ENCODE assay signal across 1 cellular context in the genomic region with DNA sequence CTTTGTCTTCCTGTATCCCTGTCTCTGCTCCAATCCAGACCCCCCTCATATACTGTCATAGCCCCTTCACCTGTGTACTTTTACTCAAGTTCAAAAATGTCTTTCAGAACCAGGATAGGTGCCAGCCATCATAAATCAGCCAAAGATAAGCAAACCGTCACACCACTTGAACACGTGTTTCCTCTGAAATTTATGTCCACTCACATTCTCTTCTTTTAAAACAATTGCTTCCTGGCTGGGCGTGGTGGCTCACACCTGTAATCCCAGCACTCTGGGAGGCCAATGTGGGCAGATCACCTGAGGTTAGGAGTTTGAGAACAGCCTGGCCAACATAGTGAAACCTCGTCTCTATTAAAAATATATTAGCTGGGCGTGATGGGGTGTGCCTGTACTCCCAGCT.
TF ChIP-seq lines count a peak whose summit lies in the region.

No MANE protein-coding gene starts in this region.

TF ChIP-seq in K562, 482 proteins besides CTCF, POLR2A, EP300 and RAD21 (continued from another document):
- TF ChIP-seq, protein P1, sequence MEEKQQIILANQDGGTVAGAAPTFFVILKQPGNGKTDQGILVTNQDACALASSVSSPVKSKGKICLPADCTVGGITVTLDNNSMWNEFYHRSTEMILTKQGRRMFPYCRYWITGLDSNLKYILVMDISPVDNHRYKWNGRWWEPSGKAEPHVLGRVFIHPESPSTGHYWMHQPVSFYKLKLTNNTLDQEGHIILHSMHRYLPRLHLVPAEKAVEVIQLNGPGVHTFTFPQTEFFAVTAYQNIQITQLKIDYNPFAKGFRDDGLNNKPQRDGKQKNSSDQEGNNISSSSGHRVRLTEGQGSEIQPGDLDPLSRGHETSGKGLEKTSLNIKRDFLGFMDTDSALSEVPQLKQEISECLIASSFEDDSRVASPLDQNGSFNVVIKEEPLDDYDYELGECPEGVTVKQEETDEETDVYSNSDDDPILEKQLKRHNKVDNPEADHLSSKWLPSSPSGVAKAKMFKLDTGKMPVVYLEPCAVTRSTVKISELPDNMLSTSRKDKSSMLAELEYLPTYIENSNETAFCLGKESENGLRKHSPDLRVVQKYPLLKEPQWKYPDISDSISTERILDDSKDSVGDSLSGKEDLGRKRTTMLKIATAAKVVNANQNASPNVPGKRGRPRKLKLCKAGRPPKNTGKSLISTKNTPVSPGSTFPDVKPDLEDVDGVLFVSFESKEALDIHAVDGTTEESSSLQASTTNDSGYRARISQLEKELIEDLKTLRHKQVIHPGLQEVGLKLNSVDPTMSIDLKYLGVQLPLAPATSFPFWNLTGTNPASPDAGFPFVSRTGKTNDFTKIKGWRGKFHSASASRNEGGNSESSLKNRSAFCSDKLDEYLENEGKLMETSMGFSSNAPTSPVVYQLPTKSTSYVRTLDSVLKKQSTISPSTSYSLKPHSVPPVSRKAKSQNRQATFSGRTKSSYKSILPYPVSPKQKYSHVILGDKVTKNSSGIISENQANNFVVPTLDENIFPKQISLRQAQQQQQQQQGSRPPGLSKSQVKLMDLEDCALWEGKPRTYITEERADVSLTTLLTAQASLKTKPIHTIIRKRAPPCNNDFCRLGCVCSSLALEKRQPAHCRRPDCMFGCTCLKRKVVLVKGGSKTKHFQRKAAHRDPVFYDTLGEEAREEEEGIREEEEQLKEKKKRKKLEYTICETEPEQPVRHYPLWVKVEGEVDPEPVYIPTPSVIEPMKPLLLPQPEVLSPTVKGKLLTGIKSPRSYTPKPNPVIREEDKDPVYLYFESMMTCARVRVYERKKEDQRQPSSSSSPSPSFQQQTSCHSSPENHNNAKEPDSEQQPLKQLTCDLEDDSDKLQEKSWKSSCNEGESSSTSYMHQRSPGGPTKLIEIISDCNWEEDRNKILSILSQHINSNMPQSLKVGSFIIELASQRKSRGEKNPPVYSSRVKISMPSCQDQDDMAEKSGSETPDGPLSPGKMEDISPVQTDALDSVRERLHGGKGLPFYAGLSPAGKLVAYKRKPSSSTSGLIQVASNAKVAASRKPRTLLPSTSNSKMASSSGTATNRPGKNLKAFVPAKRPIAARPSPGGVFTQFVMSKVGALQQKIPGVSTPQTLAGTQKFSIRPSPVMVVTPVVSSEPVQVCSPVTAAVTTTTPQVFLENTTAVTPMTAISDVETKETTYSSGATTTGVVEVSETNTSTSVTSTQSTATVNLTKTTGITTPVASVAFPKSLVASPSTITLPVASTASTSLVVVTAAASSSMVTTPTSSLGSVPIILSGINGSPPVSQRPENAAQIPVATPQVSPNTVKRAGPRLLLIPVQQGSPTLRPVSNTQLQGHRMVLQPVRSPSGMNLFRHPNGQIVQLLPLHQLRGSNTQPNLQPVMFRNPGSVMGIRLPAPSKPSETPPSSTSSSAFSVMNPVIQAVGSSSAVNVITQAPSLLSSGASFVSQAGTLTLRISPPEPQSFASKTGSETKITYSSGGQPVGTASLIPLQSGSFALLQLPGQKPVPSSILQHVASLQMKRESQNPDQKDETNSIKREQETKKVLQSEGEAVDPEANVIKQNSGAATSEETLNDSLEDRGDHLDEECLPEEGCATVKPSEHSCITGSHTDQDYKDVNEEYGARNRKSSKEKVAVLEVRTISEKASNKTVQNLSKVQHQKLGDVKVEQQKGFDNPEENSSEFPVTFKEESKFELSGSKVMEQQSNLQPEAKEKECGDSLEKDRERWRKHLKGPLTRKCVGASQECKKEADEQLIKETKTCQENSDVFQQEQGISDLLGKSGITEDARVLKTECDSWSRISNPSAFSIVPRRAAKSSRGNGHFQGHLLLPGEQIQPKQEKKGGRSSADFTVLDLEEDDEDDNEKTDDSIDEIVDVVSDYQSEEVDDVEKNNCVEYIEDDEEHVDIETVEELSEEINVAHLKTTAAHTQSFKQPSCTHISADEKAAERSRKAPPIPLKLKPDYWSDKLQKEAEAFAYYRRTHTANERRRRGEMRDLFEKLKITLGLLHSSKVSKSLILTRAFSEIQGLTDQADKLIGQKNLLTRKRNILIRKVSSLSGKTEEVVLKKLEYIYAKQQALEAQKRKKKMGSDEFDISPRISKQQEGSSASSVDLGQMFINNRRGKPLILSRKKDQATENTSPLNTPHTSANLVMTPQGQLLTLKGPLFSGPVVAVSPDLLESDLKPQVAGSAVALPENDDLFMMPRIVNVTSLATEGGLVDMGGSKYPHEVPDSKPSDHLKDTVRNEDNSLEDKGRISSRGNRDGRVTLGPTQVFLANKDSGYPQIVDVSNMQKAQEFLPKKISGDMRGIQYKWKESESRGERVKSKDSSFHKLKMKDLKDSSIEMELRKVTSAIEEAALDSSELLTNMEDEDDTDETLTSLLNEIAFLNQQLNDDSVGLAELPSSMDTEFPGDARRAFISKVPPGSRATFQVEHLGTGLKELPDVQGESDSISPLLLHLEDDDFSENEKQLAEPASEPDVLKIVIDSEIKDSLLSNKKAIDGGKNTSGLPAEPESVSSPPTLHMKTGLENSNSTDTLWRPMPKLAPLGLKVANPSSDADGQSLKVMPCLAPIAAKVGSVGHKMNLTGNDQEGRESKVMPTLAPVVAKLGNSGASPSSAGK (IDR thresholded peaks at IDR 0.05): 0 out of 2 replicates have a peak, but pooled peaks have one; percentile 14
- TF ChIP-seq, protein P2, sequence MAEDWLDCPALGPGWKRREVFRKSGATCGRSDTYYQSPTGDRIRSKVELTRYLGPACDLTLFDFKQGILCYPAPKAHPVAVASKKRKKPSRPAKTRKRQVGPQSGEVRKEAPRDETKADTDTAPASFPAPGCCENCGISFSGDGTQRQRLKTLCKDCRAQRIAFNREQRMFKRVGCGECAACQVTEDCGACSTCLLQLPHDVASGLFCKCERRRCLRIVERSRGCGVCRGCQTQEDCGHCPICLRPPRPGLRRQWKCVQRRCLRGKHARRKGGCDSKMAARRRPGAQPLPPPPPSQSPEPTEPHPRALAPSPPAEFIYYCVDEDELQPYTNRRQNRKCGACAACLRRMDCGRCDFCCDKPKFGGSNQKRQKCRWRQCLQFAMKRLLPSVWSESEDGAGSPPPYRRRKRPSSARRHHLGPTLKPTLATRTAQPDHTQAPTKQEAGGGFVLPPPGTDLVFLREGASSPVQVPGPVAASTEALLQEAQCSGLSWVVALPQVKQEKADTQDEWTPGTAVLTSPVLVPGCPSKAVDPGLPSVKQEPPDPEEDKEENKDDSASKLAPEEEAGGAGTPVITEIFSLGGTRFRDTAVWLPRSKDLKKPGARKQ (CRISPR knock-in tag; IDR thresholded peaks at IDR 0.05): no peak
- TF ChIP-seq, protein P3, sequence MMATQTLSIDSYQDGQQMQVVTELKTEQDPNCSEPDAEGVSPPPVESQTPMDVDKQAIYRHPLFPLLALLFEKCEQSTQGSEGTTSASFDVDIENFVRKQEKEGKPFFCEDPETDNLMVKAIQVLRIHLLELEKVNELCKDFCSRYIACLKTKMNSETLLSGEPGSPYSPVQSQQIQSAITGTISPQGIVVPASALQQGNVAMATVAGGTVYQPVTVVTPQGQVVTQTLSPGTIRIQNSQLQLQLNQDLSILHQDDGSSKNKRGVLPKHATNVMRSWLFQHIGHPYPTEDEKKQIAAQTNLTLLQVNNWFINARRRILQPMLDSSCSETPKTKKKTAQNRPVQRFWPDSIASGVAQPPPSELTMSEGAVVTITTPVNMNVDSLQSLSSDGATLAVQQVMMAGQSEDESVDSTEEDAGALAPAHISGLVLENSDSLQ (IDR thresholded peaks at IDR 0.05): peak; percentile 51
- TF ChIP-seq, protein P4, sequence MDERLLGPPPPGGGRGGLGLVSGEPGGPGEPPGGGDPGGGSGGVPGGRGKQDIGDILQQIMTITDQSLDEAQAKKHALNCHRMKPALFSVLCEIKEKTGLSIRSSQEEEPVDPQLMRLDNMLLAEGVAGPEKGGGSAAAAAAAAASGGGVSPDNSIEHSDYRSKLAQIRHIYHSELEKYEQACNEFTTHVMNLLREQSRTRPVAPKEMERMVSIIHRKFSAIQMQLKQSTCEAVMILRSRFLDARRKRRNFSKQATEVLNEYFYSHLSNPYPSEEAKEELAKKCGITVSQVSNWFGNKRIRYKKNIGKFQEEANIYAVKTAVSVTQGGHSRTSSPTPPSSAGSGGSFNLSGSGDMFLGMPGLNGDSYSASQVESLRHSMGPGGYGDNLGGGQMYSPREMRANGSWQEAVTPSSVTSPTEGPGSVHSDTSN (CRISPR knock-in tag; IDR thresholded peaks at IDR 0.05; ENCODE audit: low read depth): no peak
- TF ChIP-seq, protein P4 (tag; conservative IDR thresholded peaks at IDR 0.05; ENCODE audit: low read depth): peak; percentile 57
